In the genomic region with DNA sequence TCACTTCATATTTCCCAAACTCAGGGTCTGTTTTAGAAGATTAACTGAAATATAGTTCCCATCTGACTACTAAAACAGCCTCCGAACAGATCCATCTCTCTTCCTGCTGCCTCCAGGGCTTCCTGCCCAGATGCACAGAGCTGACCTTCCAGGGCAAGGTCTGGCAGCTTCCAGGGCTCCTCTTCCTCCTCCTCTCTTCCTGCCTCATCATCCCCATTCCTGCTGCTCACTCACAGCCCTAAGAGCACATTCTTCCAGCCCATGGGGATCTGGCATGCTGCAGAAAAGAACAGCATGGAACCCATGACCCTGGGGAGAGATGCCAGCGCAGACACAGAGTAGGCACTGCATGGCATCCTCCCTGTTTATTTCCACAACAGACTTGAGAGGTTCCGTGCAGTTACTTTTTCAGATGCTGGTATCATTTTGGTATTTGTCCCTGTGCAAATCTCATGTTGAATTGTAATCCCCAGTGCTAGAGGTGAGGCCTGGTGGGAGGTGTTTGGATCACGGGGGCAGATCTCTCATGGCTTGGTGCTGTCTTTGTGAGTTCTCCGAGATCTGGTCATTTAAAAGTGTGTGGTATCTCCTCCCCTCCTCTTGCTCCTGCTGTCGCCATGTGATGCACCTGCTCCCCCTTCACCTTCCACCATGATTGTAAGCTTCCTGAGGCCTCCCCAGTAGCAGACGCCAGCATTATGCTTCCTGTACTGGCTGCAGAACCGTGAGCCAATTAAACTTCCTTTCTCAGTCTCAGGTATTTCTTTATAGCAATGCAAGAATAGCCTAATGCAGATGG, we compare ENCODE assay signal across 1 cellular context.
TF ChIP-seq lines count a peak whose summit lies in the region.

No MANE protein-coding gene starts in this region.

TF ChIP-seq in IMR-90, 13 proteins besides CTCF, POLR2A, EP300 and RAD21:
- TF ChIP-seq BHLHE40 (IDR thresholded peaks at IDR 0.05; ENCODE audit: low read depth, low read length) (no peak), MAFK (IDR thresholded peaks at IDR 0.05; ENCODE audit: low read depth, low read length) (no peak), RFX5 (IDR thresholded peaks at IDR 0.05; ENCODE audit: low read depth, low read length) (no peak), RCOR1 (IDR thresholded peaks at IDR 0.05; ENCODE audit: insufficient replicate concordance, low read length) (no peak), MXI1 (IDR thresholded peaks at IDR 0.05; ENCODE audit: borderline replicate concordance, low read depth, low read length) (no peak), NFE2L2 (IDR thresholded peaks at IDR 0.05; ENCODE audit: low read depth, low read length) (no peak), SMC3 (IDR thresholded peaks at IDR 0.05; ENCODE audit: low read depth, low read length) (no peak), CHD1 (IDR thresholded peaks at IDR 0.05; ENCODE audit: low read depth, low read length) (no peak), MAZ (IDR thresholded peaks at IDR 0.05; ENCODE audit: borderline replicate concordance, low read depth, low read length) (no peak)
- TF ChIP-seq, protein P1, sequence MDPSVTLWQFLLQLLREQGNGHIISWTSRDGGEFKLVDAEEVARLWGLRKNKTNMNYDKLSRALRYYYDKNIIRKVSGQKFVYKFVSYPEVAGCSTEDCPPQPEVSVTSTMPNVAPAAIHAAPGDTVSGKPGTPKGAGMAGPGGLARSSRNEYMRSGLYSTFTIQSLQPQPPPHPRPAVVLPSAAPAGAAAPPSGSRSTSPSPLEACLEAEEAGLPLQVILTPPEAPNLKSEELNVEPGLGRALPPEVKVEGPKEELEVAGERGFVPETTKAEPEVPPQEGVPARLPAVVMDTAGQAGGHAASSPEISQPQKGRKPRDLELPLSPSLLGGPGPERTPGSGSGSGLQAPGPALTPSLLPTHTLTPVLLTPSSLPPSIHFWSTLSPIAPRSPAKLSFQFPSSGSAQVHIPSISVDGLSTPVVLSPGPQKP (IDR thresholded peaks at IDR 0.05; ENCODE audit: borderline replicate concordance, low read depth, low read length), result no peak
- TF ChIP-seq, protein P2, sequence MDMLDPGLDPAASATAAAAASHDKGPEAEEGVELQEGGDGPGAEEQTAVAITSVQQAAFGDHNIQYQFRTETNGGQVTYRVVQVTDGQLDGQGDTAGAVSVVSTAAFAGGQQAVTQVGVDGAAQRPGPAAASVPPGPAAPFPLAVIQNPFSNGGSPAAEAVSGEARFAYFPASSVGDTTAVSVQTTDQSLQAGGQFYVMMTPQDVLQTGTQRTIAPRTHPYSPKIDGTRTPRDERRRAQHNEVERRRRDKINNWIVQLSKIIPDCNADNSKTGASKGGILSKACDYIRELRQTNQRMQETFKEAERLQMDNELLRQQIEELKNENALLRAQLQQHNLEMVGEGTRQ (IDR thresholded peaks at IDR 0.05; ENCODE audit: low read depth, low read length), result no peak
TF ChIP-seq in IMR-90: peak in this region for 0.
